ENCODE assay signal across 26 cellular contexts in the genomic region with DNA sequence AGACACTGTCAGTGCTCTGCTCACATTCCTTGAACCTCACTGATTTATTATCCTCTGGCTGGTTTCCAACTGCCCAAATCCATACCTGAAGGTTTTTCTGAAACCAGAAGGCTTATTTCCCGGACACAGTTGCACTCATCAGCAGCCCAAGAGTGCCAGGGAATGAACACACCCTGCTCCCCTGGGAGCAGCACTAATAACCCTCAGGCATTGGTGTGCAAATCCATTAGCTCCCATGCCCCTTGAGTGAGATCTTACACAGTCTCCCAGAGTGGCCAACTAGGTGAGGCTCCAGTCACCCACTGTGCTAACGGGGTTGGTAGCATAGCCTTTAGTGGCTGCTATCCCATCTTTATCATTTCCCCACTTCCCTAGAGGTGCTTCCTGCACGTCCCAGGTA.
"Had no signal": no experiment of that assay in that cellular context is flagged by ENCODE, and none has a peak within 500 bp of the region (broad histone marks: within the 10 kb centered on the region; RNA-seq: fewer than 3 reads in every experiment).

No MANE protein-coding gene starts in this region.

- H3K4me1 Mint-ChIP-seq: activated CD8-positive, alpha-beta memory T cell treated with anti-CD3 and anti-CD28 coated beads, Interleukin-2, amount 10 ng/mL, durations not matched to agents 7 days and 5 days; activated naive CD4-positive, alpha-beta T cell treated with anti-CD3 and anti-CD28 coated beads, Interleukin-2, amount 50 U/mL, for 24 hours; activated naive CD8-positive, alpha-beta T cell treated with anti-CD3 and anti-CD28 coated beads, Interleukin-2, amount 50 U/mL, for 24 hours; central memory CD8-positive, alpha-beta T cell; endodermal cell had no signal

- H3K4me2 ChIP-seq: hepatocyte had no signal

- DNase-seq: activated CD4-positive, alpha-beta T cell treated with anti-CD3 and anti-CD28 coated beads for 1 hour; activated CD4-positive, alpha-beta T cell treated with anti-CD3 and anti-CD28 coated beads, Interleukin-2, amount 50 U/mL, for 1 hour; activated CD8-positive, alpha-beta memory T cell treated with anti-CD3 and anti-CD28 coated beads, Interleukin-2, amount 10 ng/mL, durations not matched to agents 7 days and 5 days; activated naive CD8-positive, alpha-beta T cell treated with anti-CD3 and anti-CD28 coated beads, Interleukin-2, amount 50 U/mL, for 24 hours; activated T-cell treated with anti-CD3 and anti-CD28 coated beads, Interleukin-2, amount 50 U/mL, for 48 hours; amygdala; endodermal cell; islet precursor cell; left ventricle myocardium inferior; mesendoderm; mucosa of descending colon; right lobe of liver; stimulated activated CD4-positive, alpha-beta T cell treated with anti-CD3 and anti-CD28 coated beads, Interleukin-12 subunit alpha, Interleukin-12 subunit beta, amount 100 ng/mL, for 4 hours; stimulated activated CD4-positive, alpha-beta T cell treated with anti-CD3 and anti-CD28 coated beads, Interleukin-4, amount 100 ng/mL, for 1 hour; stimulated activated naive CD8-positive, alpha-beta T cell treated with anti-CD3 and anti-CD28 coated beads, Interleukin-15, Interleukin-2, amounts not matched to agents 100 U/mL and 50 U/mL, for 24 hours; testis; transverse colon had no signal

- H3K79me2 ChIP-seq: hepatocyte had no signal

- H3K27ac ChIP-seq: epithelial cell of prostate, hepatocyte, left ventricle myocardium inferior, right lobe of liver, transverse colon had no signal

- H3K36me3 ChIP-seq: left ventricle myocardium inferior, right lobe of liver, transverse colon had no signal

- H3K27me3 ChIP-seq: hepatocyte, right lobe of liver, testis, transverse colon had no signal

- H3K27ac Mint-ChIP-seq: activated CD8-positive, alpha-beta memory T cell treated with anti-CD3 and anti-CD28 coated beads, Interleukin-2, amount 10 ng/mL, durations not matched to agents 7 days and 5 days; activated CD8-positive, alpha-beta T cell treated with anti-CD3 and anti-CD28 coated beads, Interleukin-2, amount 10 ng/mL, durations not matched to agents 7 days and 5 days; activated naive CD8-positive, alpha-beta T cell treated with anti-CD3 and anti-CD28 coated beads, Interleukin-2, amount 50 U/mL, for 24 hours; activated T-helper 2 cell treated with anti-CD3 and anti-CD28 coated beads, Interferon-gamma antibody, Interleukin-2, Interleukin-4, amounts not matched to agents 10 μg/mL and 5 μg/mL and 100 μg/mL, durations not matched to agents 14 hours and 24 hours and 36 hours; dendritic cell treated with granulocyte-macrophage colony-stimulating factor and Interleukin-4, amounts not matched to agents 40 ng/mL and 50 ng/mL, for 4 days; endodermal cell; natural killer cell treated with Interleukin-12 subunit alpha and Interleukin-12 subunit beta and Interleukin-15 and Interleukin-18, amount 100 ng/mL, for 72 hours had no signal

- H3K4me3 Mint-ChIP-seq: activated CD8-positive, alpha-beta memory T cell treated with anti-CD3 and anti-CD28 coated beads, Interleukin-2, amount 10 ng/mL, durations not matched to agents 7 days and 5 days; activated CD8-positive, alpha-beta T cell treated with anti-CD3 and anti-CD28 coated beads, Interleukin-2, amount 10 ng/mL, durations not matched to agents 7 days and 5 days; activated naive CD4-positive, alpha-beta T cell treated with anti-CD3 and anti-CD28 coated beads, Interleukin-2, amount 50 U/mL, for 24 hours; activated naive CD8-positive, alpha-beta T cell treated with anti-CD3 and anti-CD28 coated beads, Interleukin-2, amount 50 U/mL, for 24 hours; central memory CD8-positive, alpha-beta T cell; dendritic cell treated with granulocyte-macrophage colony-stimulating factor and Interleukin-4, amounts not matched to agents 40 ng/mL and 50 ng/mL, for 4 days; endodermal cell; natural killer cell treated with Interleukin-12 subunit alpha and Interleukin-12 subunit beta and Interleukin-15 and Interleukin-18, amount 100 ng/mL, for 72 hours had no signal

- H2AFZ ChIP-seq: hepatocyte had no signal

- H3K36me3 Mint-ChIP-seq: activated CD8-positive, alpha-beta memory T cell treated with anti-CD3 and anti-CD28 coated beads, Interleukin-2, amount 10 ng/mL, durations not matched to agents 7 days and 5 days; activated naive CD4-positive, alpha-beta T cell treated with anti-CD3 and anti-CD28 coated beads, Interleukin-2, amount 50 U/mL, for 24 hours; natural killer cell treated with Interleukin-12 subunit alpha and Interleukin-12 subunit beta and Interleukin-15 and Interleukin-18, amount 100 ng/mL, for 72 hours had no signal

- H3K27me3 Mint-ChIP-seq: activated CD8-positive, alpha-beta memory T cell treated with anti-CD3 and anti-CD28 coated beads, Interleukin-2, amount 10 ng/mL, durations not matched to agents 7 days and 5 days; activated naive CD8-positive, alpha-beta T cell treated with anti-CD3 and anti-CD28 coated beads, Interleukin-2, amount 50 U/mL, for 24 hours; central memory CD8-positive, alpha-beta T cell; dendritic cell treated with granulocyte-macrophage colony-stimulating factor and Interleukin-4, amounts not matched to agents 40 ng/mL and 50 ng/mL, for 4 days; natural killer cell treated with Interleukin-12 subunit alpha and Interleukin-12 subunit beta and Interleukin-15 and Interleukin-18, amount 100 ng/mL, for 72 hours had no signal

- ATAC-seq: activated CD8-positive, alpha-beta memory T cell treated with anti-CD3 and anti-CD28 coated beads, Interleukin-2, amount 10 ng/mL, durations not matched to agents 7 days and 5 days; activated CD8-positive, alpha-beta T cell treated with anti-CD3 and anti-CD28 coated beads, Interleukin-2, amount 10 ng/mL, durations not matched to agents 7 days and 5 days; activated naive CD8-positive, alpha-beta T cell treated with anti-CD3 and anti-CD28 coated beads, Interleukin-2, amount 50 U/mL, for 24 hours; mucosa of descending colon; natural killer cell treated with Interleukin-12 subunit alpha and Interleukin-12 subunit beta and Interleukin-15 and Interleukin-18, amount 100 ng/mL, for 72 hours; right lobe of liver; stimulated activated naive CD8-positive, alpha-beta T cell treated with anti-CD3 and anti-CD28 coated beads, Interleukin-15, Interleukin-2, amounts not matched to agents 100 U/mL and 50 U/mL, for 24 hours had no signal

- H3K4me3 ChIP-seq: hepatocyte, left ventricle myocardium inferior, lung, mucosa of descending colon, right lobe of liver, testis, transverse colon had no signal

- H3K4me1 ChIP-seq: left ventricle myocardium inferior, transverse colon had no signal

- H3K9me3 Mint-ChIP-seq: activated naive CD4-positive, alpha-beta T cell treated with anti-CD3 and anti-CD28 coated beads, Interleukin-2, amount 50 U/mL, for 24 hours; activated naive CD8-positive, alpha-beta T cell treated with anti-CD3 and anti-CD28 coated beads, Interleukin-2, amount 50 U/mL, for 24 hours; activated T-helper 2 cell treated with anti-CD3 and anti-CD28 coated beads, Interferon-gamma antibody, Interleukin-2, Interleukin-4, amounts not matched to agents 10 μg/mL and 5 μg/mL and 100 μg/mL, durations not matched to agents 14 hours and 24 hours and 36 hours; central memory CD8-positive, alpha-beta T cell; dendritic cell treated with granulocyte-macrophage colony-stimulating factor and Interleukin-4, amounts not matched to agents 40 ng/mL and 50 ng/mL, for 4 days; endodermal cell; natural killer cell treated with Interleukin-12 subunit alpha and Interleukin-12 subunit beta and Interleukin-15 and Interleukin-18, amount 100 ng/mL, for 72 hours had no signal
